In the genomic region with DNA sequence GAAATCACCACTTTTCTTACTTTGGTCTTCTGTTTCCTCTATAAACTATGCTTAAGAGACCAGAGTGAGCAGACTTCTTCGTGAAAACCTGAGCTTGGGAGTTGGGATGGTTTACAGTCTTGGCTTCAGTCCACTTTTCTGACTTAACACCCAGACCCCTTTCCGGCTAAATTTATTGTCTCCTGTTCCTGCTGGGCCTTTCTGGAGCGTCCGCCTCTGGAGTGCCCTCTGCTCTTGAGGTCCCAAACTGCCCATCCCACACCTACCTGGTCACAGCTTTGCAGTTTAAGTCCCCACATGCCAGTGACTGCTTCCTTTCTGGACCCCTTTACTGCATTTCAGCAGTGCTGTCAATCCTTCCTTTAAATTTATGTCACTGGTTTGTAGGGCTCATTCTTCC, we compare ENCODE assay signal across 22 cellular contexts.
"Had no signal": no experiment of that assay in that cellular context is flagged by ENCODE, and none has a peak within 500 bp of the region (broad histone marks: within the 10 kb centered on the region; RNA-seq: fewer than 3 reads in every experiment).

No MANE protein-coding gene starts in this region.

- H3K27me3 Mint-ChIP-seq: memory B cell, progenitor cell of endocrine pancreas had no signal

- H3K4me3 Mint-ChIP-seq: memory B cell had no signal

- H3K27ac Mint-ChIP-seq: memory B cell, progenitor cell of endocrine pancreas had no signal

- H3K27me3 ChIP-seq: colonic mucosa, esophagus squamous epithelium, gastroesophageal sphincter, pancreas, stomach, transverse colon had no signal

- H3K9me3 Mint-ChIP-seq: memory B cell had no signal

- H3K4me1 ChIP-seq: colonic mucosa had no signal

- H3K36me3 ChIP-seq: colonic mucosa, esophagus squamous epithelium, gastroesophageal sphincter, left ventricle myocardium inferior, lower lobe of right lung, pancreas, stomach, thoracic aorta, transverse colon had no signal

- DNase-seq: colonic mucosa; dermis blood vessel endothelial cell; esophagus squamous epithelium; foreskin fibroblast; glutamatergic neuron; islet precursor cell; left ventricle myocardium inferior; lower lobe of right lung; midbrain; occipital lobe; pancreas; right cardiac atrium; small intestine; stimulated activated CD4-positive, alpha-beta T cell treated with anti-CD3 and anti-CD28 coated beads, Interleukin-12 subunit alpha, Interleukin-12 subunit beta, amount 100 ng/mL, for 4 hours; stimulated activated naive CD4-positive, alpha-beta T cell; stomach; substantia nigra; transverse colon had no signal

- H3K27ac ChIP-seq: colonic mucosa, esophagus squamous epithelium, gastroesophageal sphincter, left ventricle myocardium inferior, lower lobe of right lung, pancreas, stomach, thoracic aorta, transverse colon had no signal

- H3K9me3 ChIP-seq: colonic mucosa, esophagus squamous epithelium, gastroesophageal sphincter, lower lobe of right lung, pancreas, stomach, thoracic aorta, transverse colon had no signal

- ATAC-seq: gastroesophageal sphincter, lower lobe of right lung, pancreas, right cardiac atrium had no signal

- H3K4me3 ChIP-seq: colonic mucosa, esophagus squamous epithelium, gastroesophageal sphincter, left ventricle myocardium inferior, lower lobe of right lung, pancreas, stomach, thoracic aorta, transverse colon had no signal
